In the genomic region with DNA sequence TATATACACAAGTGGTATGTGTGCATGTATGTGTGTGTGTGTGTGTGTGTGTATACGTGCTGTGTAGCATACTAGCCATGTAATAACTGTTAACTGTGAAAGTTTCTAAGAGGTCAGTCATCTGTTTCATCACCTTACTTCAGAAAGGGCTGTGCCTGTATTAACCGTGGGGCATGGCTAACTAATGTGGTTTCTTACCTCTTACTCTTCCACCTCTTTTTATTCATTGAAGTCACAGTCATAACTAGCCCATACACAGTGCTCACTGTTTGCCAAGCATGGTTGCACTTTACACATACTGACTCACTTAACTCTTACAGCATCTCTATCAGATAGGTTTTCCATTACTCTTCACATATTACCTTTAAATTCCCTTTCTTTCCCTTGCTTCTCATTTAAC, we compare ENCODE assay signal across 1 cellular context.
TF ChIP-seq lines count a peak whose summit lies in the region.

No MANE protein-coding gene starts in this region.

TF ChIP-seq in HepG2, 621 proteins besides CTCF, POLR2A, EP300 and RAD21:
- TF ChIP-seq MAF1 (CRISPR knock-in tag; IDR thresholded peaks at IDR 0.05; ENCODE audit: borderline replicate concordance) (no peak), MLLT10 (CRISPR knock-in tag; IDR thresholded peaks at IDR 0.05) (no peak), MXD4 (CRISPR knock-in tag; IDR thresholded peaks at IDR 0.05) (no peak), CBX1 (IDR thresholded peaks at IDR 0.05; ENCODE audit: low read depth) (no peak), CENPBD1 (CRISPR knock-in tag; IDR thresholded peaks at IDR 0.05; ENCODE audit: borderline replicate concordance, low read depth) (no peak), ZNF12 (CRISPR knock-in tag; IDR thresholded peaks at IDR 0.05) (0 out of 2 replicates have a peak, but pooled peaks have one; percentile 35), HNF4G (IDR thresholded peaks at IDR 0.05; ENCODE audit: borderline replicate concordance, low read depth, low read length) (no peak), HNF4G (CRISPR knock-in tag; IDR thresholded peaks at IDR 0.05; ENCODE audit: borderline replicate concordance, low read depth) (no peak), HMG20B (CRISPR knock-in tag; conservative IDR thresholded peaks at IDR 0.05) (no peak)
